ENCODE assay signal across 13 cellular contexts in the genomic region with DNA sequence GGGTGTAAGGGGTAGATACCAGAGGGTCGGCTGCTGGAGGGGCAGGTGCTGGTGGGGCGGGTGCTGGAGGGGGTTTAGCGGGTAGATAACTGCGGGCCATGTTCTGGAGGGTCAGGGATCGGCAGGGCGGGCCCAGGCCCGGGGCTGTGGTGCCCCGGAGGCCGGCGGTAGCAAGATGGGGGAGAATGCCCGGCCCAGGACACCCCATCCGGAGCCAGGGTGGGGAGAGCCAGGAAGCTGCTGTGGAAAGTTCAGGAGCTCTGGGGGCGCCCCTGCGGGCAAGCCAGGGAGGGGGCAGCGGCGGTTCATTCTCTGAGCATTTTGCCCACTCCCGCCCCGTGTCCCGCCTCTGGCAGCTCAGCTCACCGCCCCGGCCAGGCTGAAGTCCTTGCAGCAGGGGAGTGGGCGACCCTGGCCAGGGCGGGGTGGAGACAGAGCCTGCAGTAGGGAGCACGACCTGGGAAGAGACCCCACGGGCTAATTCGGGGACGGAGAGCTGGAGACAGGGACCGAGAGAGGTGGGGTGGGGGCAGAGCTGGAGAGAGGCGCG. TPM values are rescaled to one million over a fixed set of nuclear protein-coding genes. Genes with fewer than 3 reads are reported as not detected.
DNase-seq lines count a peak whose midpoint lies in the region; ATAC-seq and TF ChIP-seq lines count a peak whose summit lies in the region.
"Had no signal": no experiment of that assay in that cellular context is flagged by ENCODE, and none has a peak within 500 bp of the region (broad histone marks: within the 10 kb centered on the region; RNA-seq: fewer than 3 reads in every experiment).

No MANE protein-coding gene starts in this region.

- no peaks in the 10 kb centered on the region for H3K36me3 ChIP-seq in PC-3 (ENCODE audit: low read depth, low read length)
- H3K36me3 ChIP-seq: WERI-Rb-1 had no signal

- H2AFZ ChIP-seq in PC-3 (ENCODE audit: low read length): no peak overlapping the region

- H3K9ac ChIP-seq in PC-3 (ENCODE audit: low read length): no peak overlapping the region

- no peaks in the 10 kb centered on the region for H3K79me2 ChIP-seq in PC-3 (ENCODE audit: low read length)

- DNase-seq in GM10266 (ENCODE audit: extremely low spot score) (peak; percentile 36), PC-3 (no peak), retina (peak; percentile 50), UCSD-AML1 (lab: John Stamatoyannopoulos, UW; ENCODE audit: unreplicated experiment) (no peak), NCI-H510A (lab: John Stamatoyannopoulos, UW) (no peak), NCI-H2171 treated with DMSO at 0.1 percent for 48 hours (lab: John Stamatoyannopoulos, UW) (no peak)
- DNase-seq: GF-D8, Kasumi-1, mammary epithelial cell, WERI-Rb-1 had no signal

- H3K4me2 ChIP-seq in PC-3 (ENCODE audit: low read length): peak overlapping the region; percentile 85

- H3K4me3 ChIP-seq in PC-3 (ENCODE audit: low read length) (peak overlapping the region; percentile 63), iPS-11a (ENCODE audit: low read depth, low read length) (peak overlapping the region; percentile 17)

- no peaks in the 10 kb centered on the region for H4K20me1 ChIP-seq in PC-3 (ENCODE audit: low read length)

- H3K27ac ChIP-seq in PC-3 (ENCODE audit: low read length): no peak overlapping the region
- H3K27ac ChIP-seq: WERI-Rb-1 had no signal

- H3K9me2 ChIP-seq in PC-3 (replicated peaks; ENCODE audit: low read length): no peaks in the 10 kb centered on the region

- POLR2A ChIA-PET in PC-3 (lab: Charles Lee; ENCODE audit: unreplicated experiment): no interaction called here

- H3K4me1 ChIP-seq in PC-3 (ENCODE audit: insufficient read depth, low read length): peaks cover 6% of the 10 kb centered on the region; the same call in 1 of the 2 replicates

- TF ChIP-seq CTCF in GM10266 (IDR thresholded peaks at IDR 0.05; ENCODE audit: control insufficient read depth, insufficient read depth, low read depth, missing control alignments) (no peak), PC-3 (conservative IDR thresholded peaks at IDR 0.05; ENCODE audit: low read depth, low read length) (no peak)

- BruUV-seq in PC-3 (replicated peaks; lab: Mats Ljungman, UMichigan): no TSS peak

- intact Hi-C loops in PC-3 (cut with micrococcal nuclease): no loop called here

- H3K27me3 ChIP-seq in PC-3 (ENCODE audit: low read length): peaks cover 10% of the 10 kb centered on the region

- H3K9me3 ChIP-seq in PC-3 (ENCODE audit: low read length): 0 out of 2 replicates have a peak, but pooled peaks cover 6% of the 10 kb centered on the region

- ATAC-seq in PC-3: peak; percentile 31

- H3F3A ChIP-seq in PC-3 (ENCODE audit: low read length, unreplicated experiment): no peaks in the 10 kb centered on the region

- CTCF ChIA-PET in PC-3 (lab: Charles Lee): no interaction called here

RNA-seq across cellular contexts. Expression of a gene that starts 0.5 kb away (rescaled TPM):
- not detected in 2 replicates for total RNA-seq in PC-3 (2014; rRNA removed)
- total RNA-seq: activated naive CD4-positive, alpha-beta T cell treated with anti-CD3 and anti-CD28 coated beads, Interleukin-2, amount 50 U/mL, for 72 hours; epithelial cell of proximal tubule; mammary epithelial cell had no signal

RNA-seq across cellular contexts. Expression of a gene that starts 14.8 kb away (rescaled TPM):
- 28.2 and 35.1 TPM in 2 replicates for total RNA-seq in PC-3 (2014; rRNA removed)

RNA-seq across cellular contexts. Expression of a gene that starts 43.1 kb away (rescaled TPM):
- 24.1 and 30.4 TPM in 2 replicates for total RNA-seq in PC-3 (2014; rRNA removed)

Comparison
In these comparisons a context has a peak if more than half of its experiments do, and no peak if none do; other contexts are left out.
1. DNase-seq: peak in GM10266 (single experiment) and retina (single experiment); none in PC-3 (single experiment), UCSD-AML1 (single experiment), NCI-H510A (single experiment) and NCI-H2171 treated with DMSO at 0.1 percent for 48 hours (single experiment).